1 cellular context compared by ENCODE assay signal in genomic region chr20:35319206-35320197, GRCh38.
TF ChIP-seq lines count a peak whose summit lies in the region.

No MANE protein-coding gene starts in this region.

TF ChIP-seq in HEK293, 187 proteins besides CTCF, POLR2A, EP300 and RAD21 (continued from another document and continues in another):
- TF ChIP-seq ATF2 (tag by site-specific recombination; IDR thresholded peaks at IDR 0.05; ENCODE audit: low read depth) (peak; percentile 99), AEBP2 (tag by site-specific recombination; IDR thresholded peaks at IDR 0.05; ENCODE audit: borderline replicate concordance) (no peak), ZNF335 (tag by site-specific recombination; conservative IDR thresholded peaks at IDR 0.05) (peak; percentile 82), ZNF621 (tag by site-specific recombination; IDR thresholded peaks at IDR 0.05) (no peak), ZNF837 (tag by site-specific recombination; IDR thresholded peaks at IDR 0.05) (no peak), ZFHX2 (tag by site-specific recombination; conservative IDR thresholded peaks at IDR 0.05) (no peak), KLF17 (tag by site-specific recombination; IDR thresholded peaks at IDR 0.05) (peak; percentile 87), SP3 (tag by site-specific recombination; IDR thresholded peaks at IDR 0.05) (peak; percentile 50), ZNF169 (tag by site-specific recombination; IDR thresholded peaks at IDR 0.05) (no peak), ZNF664 (tag by site-specific recombination; IDR thresholded peaks at IDR 0.05) (peak; percentile 97), ZNF140 (tag by site-specific recombination; IDR thresholded peaks at IDR 0.05) (no peak), ZNF10 (tag by site-specific recombination; IDR thresholded peaks at IDR 0.05) (peak; percentile 72), ZBTB49 (tag by site-specific recombination; IDR thresholded peaks at IDR 0.05; ENCODE audit: low read depth) (no peak), YY1 (tag by site-specific recombination; IDR thresholded peaks at IDR 0.05) (no peak), ZBTB17 (tag by site-specific recombination; IDR thresholded peaks at IDR 0.05) (peak; percentile 89), ZNF155 (tag by site-specific recombination; IDR thresholded peaks at IDR 0.05) (no peak), ZNF449 (tag by site-specific recombination; IDR thresholded peaks at IDR 0.05) (no peak; the same call in 1 of the 2 replicates), ZNF488 (tag by site-specific recombination; IDR thresholded peaks at IDR 0.05) (peak; percentile 69; the same call in 1 of the 2 replicates), ZNF514 (tag by site-specific recombination; IDR thresholded peaks at IDR 0.05) (no peak), ZNF501 (tag by site-specific recombination; IDR thresholded peaks at IDR 0.05) (no peak), ZNF211 (tag by site-specific recombination; IDR thresholded peaks at IDR 0.05; ENCODE audit: low read depth) (no peak), ZNF112 (tag by site-specific recombination; IDR thresholded peaks at IDR 0.05) (no peak), ZNF426 (tag by site-specific recombination; IDR thresholded peaks at IDR 0.05) (no peak), ZNF660 (tag by site-specific recombination; IDR thresholded peaks at IDR 0.05) (no peak), ZNF677 (tag by site-specific recombination; IDR thresholded peaks at IDR 0.05) (no peak), ZIC2 (tag by site-specific recombination; IDR thresholded peaks at IDR 0.05) (peak; percentile 92), ZNF175 (tag by site-specific recombination; IDR thresholded peaks at IDR 0.05) (no peak), ZFP3 (tag by site-specific recombination; IDR thresholded peaks at IDR 0.05; ENCODE audit: low read depth) (no peak), ZSCAN18 (tag by site-specific recombination; IDR thresholded peaks at IDR 0.05) (0 out of 2 replicates have a peak, but pooled peaks have one; percentile 9), ZBTB6 (tag by site-specific recombination; IDR thresholded peaks at IDR 0.05) (no peak), ZNF600 (tag by site-specific recombination; IDR thresholded peaks at IDR 0.05) (no peak), ZNF639 (tag by site-specific recombination; IDR thresholded peaks at IDR 0.05) (peak; percentile 99), ZNF544 (tag by site-specific recombination; IDR thresholded peaks at IDR 0.05) (no peak), GLI2 (tag by site-specific recombination; IDR thresholded peaks at IDR 0.05; ENCODE audit: borderline replicate concordance, low read depth) (peak; percentile 97), ZBTB1 (tag by site-specific recombination; IDR thresholded peaks at IDR 0.05) (0 out of 2 replicates have a peak, but pooled peaks have one; percentile 33), SETDB1 (IDR thresholded peaks at IDR 0.05; ENCODE audit: insufficient read length, low read length) (no peak), ZBTB11 (tag by site-specific recombination; conservative IDR thresholded peaks at IDR 0.05; ENCODE audit: low read depth) (peak; percentile 57; the same call in 1 of the 2 replicates), ZNF398 (tag by site-specific recombination; IDR thresholded peaks at IDR 0.05) (peak; percentile 87), ZNF132 (tag by site-specific recombination; IDR thresholded peaks at IDR 0.05; ENCODE audit: borderline replicate concordance) (no peak), ZNF26 (tag by site-specific recombination; IDR thresholded peaks at IDR 0.05) (no peak)
